ENCODE assay signal across 1 cellular context in the genomic region with DNA sequence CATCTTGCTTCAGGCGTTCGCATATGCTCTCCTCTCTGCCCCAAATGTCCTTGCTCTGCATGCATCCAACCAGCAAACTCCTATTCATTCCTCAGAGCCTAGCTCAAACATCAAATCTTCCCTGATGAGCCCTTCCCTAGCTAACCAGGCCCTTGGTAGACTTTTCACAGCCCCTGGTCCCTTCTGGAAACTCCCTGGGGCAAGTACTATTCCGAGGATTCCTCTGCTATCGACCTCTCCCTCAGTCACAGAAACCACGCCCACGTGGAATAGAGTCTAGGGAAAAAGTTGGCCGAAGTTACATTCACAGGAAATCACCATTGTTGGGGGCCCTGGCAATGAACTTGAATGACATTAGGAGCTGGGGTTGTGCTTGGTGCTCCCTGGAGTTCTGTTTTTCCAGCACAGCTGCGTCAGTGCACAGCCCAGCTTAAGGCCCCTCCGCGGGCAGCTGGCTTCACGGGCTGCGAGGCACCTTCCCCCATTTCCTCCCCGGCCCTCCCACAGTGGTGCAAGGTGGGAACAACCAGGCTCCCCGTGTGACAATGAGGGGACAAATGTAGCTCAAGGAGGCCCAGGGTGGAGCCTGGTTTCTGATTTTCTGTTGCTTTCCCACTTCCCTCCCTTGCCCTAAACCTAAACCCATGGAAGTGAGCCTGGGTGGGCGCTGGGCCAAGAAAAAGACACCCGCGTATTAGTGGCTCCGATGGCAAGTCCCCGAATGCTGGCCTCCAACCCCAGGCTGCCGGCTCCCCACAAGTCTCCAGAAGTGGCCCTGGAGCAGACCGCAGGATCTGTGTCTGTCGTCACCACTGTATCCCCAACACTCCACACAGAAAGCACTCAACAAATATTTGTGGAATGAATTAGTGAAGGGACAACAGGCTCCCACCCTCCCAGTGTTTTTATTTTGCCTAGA.
A peak's percentile ranks its signal among the peaks of the same experiment; 100 is the strongest.
TF ChIP-seq lines count a peak whose summit lies in the region.

No MANE protein-coding gene starts in this region.

TF ChIP-seq in HepG2, 621 proteins besides CTCF, POLR2A, EP300 and RAD21 (continued from another document and continues in another):
- TF ChIP-seq, protein P1, sequence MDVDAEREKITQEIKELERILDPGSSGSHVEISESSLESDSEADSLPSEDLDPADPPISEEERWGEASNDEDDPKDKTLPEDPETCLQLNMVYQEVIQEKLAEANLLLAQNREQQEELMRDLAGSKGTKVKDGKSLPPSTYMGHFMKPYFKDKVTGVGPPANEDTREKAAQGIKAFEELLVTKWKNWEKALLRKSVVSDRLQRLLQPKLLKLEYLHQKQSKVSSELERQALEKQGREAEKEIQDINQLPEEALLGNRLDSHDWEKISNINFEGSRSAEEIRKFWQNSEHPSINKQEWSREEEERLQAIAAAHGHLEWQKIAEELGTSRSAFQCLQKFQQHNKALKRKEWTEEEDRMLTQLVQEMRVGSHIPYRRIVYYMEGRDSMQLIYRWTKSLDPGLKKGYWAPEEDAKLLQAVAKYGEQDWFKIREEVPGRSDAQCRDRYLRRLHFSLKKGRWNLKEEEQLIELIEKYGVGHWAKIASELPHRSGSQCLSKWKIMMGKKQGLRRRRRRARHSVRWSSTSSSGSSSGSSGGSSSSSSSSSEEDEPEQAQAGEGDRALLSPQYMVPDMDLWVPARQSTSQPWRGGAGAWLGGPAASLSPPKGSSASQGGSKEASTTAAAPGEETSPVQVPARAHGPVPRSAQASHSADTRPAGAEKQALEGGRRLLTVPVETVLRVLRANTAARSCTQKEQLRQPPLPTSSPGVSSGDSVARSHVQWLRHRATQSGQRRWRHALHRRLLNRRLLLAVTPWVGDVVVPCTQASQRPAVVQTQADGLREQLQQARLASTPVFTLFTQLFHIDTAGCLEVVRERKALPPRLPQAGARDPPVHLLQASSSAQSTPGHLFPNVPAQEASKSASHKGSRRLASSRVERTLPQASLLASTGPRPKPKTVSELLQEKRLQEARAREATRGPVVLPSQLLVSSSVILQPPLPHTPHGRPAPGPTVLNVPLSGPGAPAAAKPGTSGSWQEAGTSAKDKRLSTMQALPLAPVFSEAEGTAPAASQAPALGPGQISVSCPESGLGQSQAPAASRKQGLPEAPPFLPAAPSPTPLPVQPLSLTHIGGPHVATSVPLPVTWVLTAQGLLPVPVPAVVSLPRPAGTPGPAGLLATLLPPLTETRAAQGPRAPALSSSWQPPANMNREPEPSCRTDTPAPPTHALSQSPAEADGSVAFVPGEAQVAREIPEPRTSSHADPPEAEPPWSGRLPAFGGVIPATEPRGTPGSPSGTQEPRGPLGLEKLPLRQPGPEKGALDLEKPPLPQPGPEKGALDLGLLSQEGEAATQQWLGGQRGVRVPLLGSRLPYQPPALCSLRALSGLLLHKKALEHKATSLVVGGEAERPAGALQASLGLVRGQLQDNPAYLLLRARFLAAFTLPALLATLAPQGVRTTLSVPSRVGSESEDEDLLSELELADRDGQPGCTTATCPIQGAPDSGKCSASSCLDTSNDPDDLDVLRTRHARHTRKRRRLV (CRISPR knock-in tag; IDR thresholded peaks at IDR 0.05), result no peak; the same call in 1 of the 2 replicates
- no peak for TF ChIP-seq HNRNPUL1 (IDR thresholded peaks at IDR 0.05; ENCODE audit: low read depth, low read length)
- TF ChIP-seq NCOR1 (IDR thresholded peaks at IDR 0.05; ENCODE audit: borderline replicate concordance, low read length), result no peak
- TF ChIP-seq HDAC6 (IDR thresholded peaks at IDR 0.05; ENCODE audit: low read depth, low read length), result no peak
- 0 out of 2 replicates have a peak, but pooled peaks have one; percentile 21 for TF ChIP-seq PPARG (CRISPR knock-in tag; conservative IDR thresholded peaks at IDR 0.05)
- TF ChIP-seq ZFYVE20 (CRISPR knock-in tag; IDR thresholded peaks at IDR 0.05; ENCODE audit: borderline replicate concordance, low read depth), result no peak
- TF ChIP-seq IKZF4 (CRISPR knock-in tag; IDR thresholded peaks at IDR 0.05; ENCODE audit: borderline replicate concordance, low read depth, not compliant biosample characterization), result no peak
- 0 out of 2 replicates have a peak, but pooled peaks have one; percentile 21 for TF ChIP-seq PAF1 (CRISPR knock-in tag; IDR thresholded peaks at IDR 0.05)
- TF ChIP-seq, protein P2, sequence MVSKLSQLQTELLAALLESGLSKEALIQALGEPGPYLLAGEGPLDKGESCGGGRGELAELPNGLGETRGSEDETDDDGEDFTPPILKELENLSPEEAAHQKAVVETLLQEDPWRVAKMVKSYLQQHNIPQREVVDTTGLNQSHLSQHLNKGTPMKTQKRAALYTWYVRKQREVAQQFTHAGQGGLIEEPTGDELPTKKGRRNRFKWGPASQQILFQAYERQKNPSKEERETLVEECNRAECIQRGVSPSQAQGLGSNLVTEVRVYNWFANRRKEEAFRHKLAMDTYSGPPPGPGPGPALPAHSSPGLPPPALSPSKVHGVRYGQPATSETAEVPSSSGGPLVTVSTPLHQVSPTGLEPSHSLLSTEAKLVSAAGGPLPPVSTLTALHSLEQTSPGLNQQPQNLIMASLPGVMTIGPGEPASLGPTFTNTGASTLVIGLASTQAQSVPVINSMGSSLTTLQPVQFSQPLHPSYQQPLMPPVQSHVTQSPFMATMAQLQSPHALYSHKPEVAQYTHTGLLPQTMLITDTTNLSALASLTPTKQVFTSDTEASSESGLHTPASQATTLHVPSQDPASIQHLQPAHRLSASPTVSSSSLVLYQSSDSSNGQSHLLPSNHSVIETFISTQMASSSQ (IDR thresholded peaks at IDR 0.05; ENCODE audit: low read depth), result no peak
- TF ChIP-seq, protein P2 (CRISPR knock-in tag; IDR thresholded peaks at IDR 0.05; ENCODE audit: borderline replicate concordance), result no peak
- TF ChIP-seq DNMT1 (CRISPR knock-in tag; IDR thresholded peaks at IDR 0.05), result no peak
- peak; percentile 57 for TF ChIP-seq SKI (IDR thresholded peaks at IDR 0.05; ENCODE audit: partially characterized antibody)
- TF ChIP-seq, protein P3, sequence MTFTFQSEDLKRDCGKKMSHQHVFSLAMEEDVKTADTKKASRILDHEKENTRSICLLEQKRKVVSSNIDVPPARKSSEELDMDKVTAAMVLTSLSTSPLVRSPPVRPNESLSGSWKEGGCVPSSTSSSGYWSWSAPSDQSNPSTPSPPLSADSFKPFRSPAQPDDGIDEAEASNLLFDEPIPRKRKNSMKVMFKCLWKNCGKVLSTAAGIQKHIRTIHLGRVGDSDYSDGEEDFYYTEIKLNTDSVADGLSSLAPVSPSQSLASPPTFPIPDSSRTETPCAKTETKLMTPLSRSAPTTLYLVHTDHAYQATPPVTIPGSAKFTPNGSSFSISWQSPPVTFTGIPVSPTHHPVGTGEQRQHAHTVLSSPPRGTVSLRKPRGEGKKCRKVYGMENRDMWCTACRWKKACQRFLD (CRISPR knock-in tag; IDR thresholded peaks at IDR 0.05; ENCODE audit: borderline replicate concordance), result no peak
- no peak for TF ChIP-seq ELF1 (CRISPR knock-in tag; IDR thresholded peaks at IDR 0.05)
- TF ChIP-seq THAP11 (CRISPR knock-in tag; IDR thresholded peaks at IDR 0.05), result no peak
- no peak for TF ChIP-seq MYNN (CRISPR knock-in tag; IDR thresholded peaks at IDR 0.05; ENCODE audit: low read depth)
- TF ChIP-seq NR3C1 (CRISPR knock-in tag; IDR thresholded peaks at IDR 0.05), result no peak
- TF ChIP-seq, protein P4, sequence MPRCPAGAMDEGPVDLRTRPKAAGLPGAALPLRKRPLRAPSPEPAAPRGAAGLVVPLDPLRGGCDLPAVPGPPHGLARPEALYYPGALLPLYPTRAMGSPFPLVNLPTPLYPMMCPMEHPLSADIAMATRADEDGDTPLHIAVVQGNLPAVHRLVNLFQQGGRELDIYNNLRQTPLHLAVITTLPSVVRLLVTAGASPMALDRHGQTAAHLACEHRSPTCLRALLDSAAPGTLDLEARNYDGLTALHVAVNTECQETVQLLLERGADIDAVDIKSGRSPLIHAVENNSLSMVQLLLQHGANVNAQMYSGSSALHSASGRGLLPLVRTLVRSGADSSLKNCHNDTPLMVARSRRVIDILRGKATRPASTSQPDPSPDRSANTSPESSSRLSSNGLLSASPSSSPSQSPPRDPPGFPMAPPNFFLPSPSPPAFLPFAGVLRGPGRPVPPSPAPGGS (CRISPR knock-in tag; IDR thresholded peaks at IDR 0.05), result no peak
- TF ChIP-seq, protein P5, sequence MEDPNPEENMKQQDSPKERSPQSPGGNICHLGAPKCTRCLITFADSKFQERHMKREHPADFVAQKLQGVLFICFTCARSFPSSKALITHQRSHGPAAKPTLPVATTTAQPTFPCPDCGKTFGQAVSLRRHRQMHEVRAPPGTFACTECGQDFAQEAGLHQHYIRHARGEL (CRISPR knock-in tag; IDR thresholded peaks at IDR 0.05), result no peak
- no peak for TF ChIP-seq U2AF1 (optimal IDR thresholded peaks at IDR 0.05; ENCODE audit: low read depth, low read length)
- no peak for TF ChIP-seq CEBPB (IDR thresholded peaks at IDR 0.05; ENCODE audit: borderline replicate concordance, low read depth, low read length)
- no peak for TF ChIP-seq CCAR2 (optimal IDR thresholded peaks at IDR 0.05; ENCODE audit: low read depth, low read length)
- TF ChIP-seq SP4 (CRISPR knock-in tag; IDR thresholded peaks at IDR 0.05), result peak; percentile 55; the same call in 1 of the 2 replicates
- TF ChIP-seq ZNF761 (CRISPR knock-in tag; conservative IDR thresholded peaks at IDR 0.05), result 0 out of 2 replicates have a peak, but pooled peaks have one; percentile 60
- no peak for TF ChIP-seq HOXD1 (CRISPR knock-in tag; IDR thresholded peaks at IDR 0.05)
- TF ChIP-seq ZNF782 (CRISPR knock-in tag; IDR thresholded peaks at IDR 0.05; ENCODE audit: borderline replicate concordance), result no peak
- TF ChIP-seq, protein P6, sequence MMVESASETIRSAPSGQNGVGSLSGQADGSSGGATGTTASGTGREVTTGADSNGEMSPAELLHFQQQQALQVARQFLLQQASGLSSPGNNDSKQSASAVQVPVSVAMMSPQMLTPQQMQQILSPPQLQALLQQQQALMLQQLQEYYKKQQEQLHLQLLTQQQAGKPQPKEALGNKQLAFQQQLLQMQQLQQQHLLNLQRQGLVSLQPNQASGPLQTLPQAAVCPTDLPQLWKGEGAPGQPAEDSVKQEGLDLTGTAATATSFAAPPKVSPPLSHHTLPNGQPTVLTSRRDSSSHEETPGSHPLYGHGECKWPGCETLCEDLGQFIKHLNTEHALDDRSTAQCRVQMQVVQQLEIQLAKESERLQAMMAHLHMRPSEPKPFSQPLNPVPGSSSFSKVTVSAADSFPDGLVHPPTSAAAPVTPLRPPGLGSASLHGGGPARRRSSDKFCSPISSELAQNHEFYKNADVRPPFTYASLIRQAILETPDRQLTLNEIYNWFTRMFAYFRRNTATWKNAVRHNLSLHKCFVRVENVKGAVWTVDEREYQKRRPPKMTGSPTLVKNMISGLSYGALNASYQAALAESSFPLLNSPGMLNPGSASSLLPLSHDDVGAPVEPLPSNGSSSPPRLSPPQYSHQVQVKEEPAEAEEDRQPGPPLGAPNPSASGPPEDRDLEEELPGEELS (CRISPR knock-in tag; IDR thresholded peaks at IDR 0.05), result no peak
- no peak for TF ChIP-seq ZNF850 (CRISPR knock-in tag; conservative IDR thresholded peaks at IDR 0.05)
- no peak for TF ChIP-seq MIER2 (CRISPR knock-in tag; IDR thresholded peaks at IDR 0.05)
- no peak for TF ChIP-seq ZNF547 (CRISPR knock-in tag; IDR thresholded peaks at IDR 0.05)
- TF ChIP-seq SOX6 (IDR thresholded peaks at IDR 0.05), result no peak
- peak; percentile 68 for TF ChIP-seq SOX6 (CRISPR knock-in tag; IDR thresholded peaks at IDR 0.05)
- no peak for TF ChIP-seq BORCS8-MEF2B (CRISPR knock-in tag; IDR thresholded peaks at IDR 0.05)
- no peak for TF ChIP-seq ZNF441 (CRISPR knock-in tag; IDR thresholded peaks at IDR 0.05; ENCODE audit: borderline replicate concordance)
- TF ChIP-seq ZNF672 (CRISPR knock-in tag; IDR thresholded peaks at IDR 0.05), result no peak
- peak; percentile 34; the same call in 1 of the 2 replicates for TF ChIP-seq ZBTB38 (CRISPR knock-in tag; IDR thresholded peaks at IDR 0.05)
- TF ChIP-seq NCOA2 (CRISPR knock-in tag; IDR thresholded peaks at IDR 0.05), result no peak
- TF ChIP-seq SMARCE1 (IDR thresholded peaks at IDR 0.05; ENCODE audit: borderline replicate concordance), result no peak
- no peak for TF ChIP-seq ZNF75D (CRISPR knock-in tag; IDR thresholded peaks at IDR 0.05; ENCODE audit: borderline replicate concordance)
- no peak for TF ChIP-seq AGO1 (IDR thresholded peaks at IDR 0.05; ENCODE audit: low read depth, low read length, poor library complexity, severe bottlenecking)
- TF ChIP-seq, protein P7, sequence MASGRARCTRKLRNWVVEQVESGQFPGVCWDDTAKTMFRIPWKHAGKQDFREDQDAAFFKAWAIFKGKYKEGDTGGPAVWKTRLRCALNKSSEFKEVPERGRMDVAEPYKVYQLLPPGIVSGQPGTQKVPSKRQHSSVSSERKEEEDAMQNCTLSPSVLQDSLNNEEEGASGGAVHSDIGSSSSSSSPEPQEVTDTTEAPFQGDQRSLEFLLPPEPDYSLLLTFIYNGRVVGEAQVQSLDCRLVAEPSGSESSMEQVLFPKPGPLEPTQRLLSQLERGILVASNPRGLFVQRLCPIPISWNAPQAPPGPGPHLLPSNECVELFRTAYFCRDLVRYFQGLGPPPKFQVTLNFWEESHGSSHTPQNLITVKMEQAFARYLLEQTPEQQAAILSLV (CRISPR knock-in tag; IDR thresholded peaks at IDR 0.05; ENCODE audit: borderline replicate concordance), result no peak
- no peak for TF ChIP-seq HOXA9 (CRISPR knock-in tag; IDR thresholded peaks at IDR 0.05; ENCODE audit: borderline replicate concordance)
- TF ChIP-seq SIX1 (CRISPR knock-in tag; IDR thresholded peaks at IDR 0.05; ENCODE audit: borderline replicate concordance), result no peak
- peak; percentile 57; the same call in 1 of the 2 replicates for TF ChIP-seq ZNF572 (CRISPR knock-in tag; IDR thresholded peaks at IDR 0.05)
- TF ChIP-seq TOE1 (CRISPR knock-in tag; IDR thresholded peaks at IDR 0.05), result no peak
- TF ChIP-seq ZNF207 (IDR thresholded peaks at IDR 0.05; ENCODE audit: borderline replicate concordance), result no peak
- TF ChIP-seq, protein P8, sequence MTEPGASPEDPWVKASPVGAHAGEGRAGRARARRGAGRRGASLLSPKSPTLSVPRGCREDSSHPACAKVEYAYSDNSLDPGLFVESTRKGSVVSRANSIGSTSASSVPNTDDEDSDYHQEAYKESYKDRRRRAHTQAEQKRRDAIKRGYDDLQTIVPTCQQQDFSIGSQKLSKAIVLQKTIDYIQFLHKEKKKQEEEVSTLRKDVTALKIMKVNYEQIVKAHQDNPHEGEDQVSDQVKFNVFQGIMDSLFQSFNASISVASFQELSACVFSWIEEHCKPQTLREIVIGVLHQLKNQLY (CRISPR knock-in tag; IDR thresholded peaks at IDR 0.05), result no peak
- TF ChIP-seq CHCHD3 (CRISPR knock-in tag; IDR thresholded peaks at IDR 0.05), result no peak
